Comparison of ENCODE assay signal across 28 cellular contexts in the genomic region with DNA sequence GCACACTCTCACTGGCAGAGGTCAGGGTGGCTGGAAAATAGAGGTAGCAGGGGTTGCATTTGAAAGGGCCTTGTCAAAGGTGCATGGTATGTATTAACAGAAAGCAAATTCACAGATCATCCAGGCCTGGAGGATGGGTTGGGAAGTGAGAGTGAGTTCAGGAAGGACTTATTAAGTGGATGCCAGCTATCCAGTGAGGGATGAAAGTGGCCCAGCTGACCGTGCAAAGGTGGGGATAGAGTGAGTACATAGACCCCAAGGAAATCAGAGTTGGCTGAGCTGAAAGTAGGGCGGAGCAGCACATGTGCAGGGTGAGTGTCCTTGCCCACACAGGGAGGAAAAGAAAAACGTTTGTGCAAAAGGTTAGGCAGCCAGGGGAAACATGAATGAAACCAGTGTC. TPM values are rescaled to one million over a fixed set of nuclear protein-coding genes. Genes with fewer than 3 reads are reported as not detected.
A peak's percentile ranks its signal among the peaks of the same experiment; 100 is the strongest.
DNase-seq lines count a peak whose midpoint lies in the region; ATAC-seq, FAIRE-seq and TF ChIP-seq lines count a peak whose summit lies in the region.
"Had no signal": no experiment of that assay in that cellular context is flagged by ENCODE, and none has a peak within 500 bp of the region (broad histone marks: within the 10 kb centered on the region; RNA-seq: fewer than 3 reads in every experiment).

No MANE protein-coding gene starts in this region.

- no CpG with 5 or more reads among the region's 3 CpGs for WGBS in H9 (ENCODE audit: extremely low coverage, insufficient read length, low lambda C conversion rate)
- WGBS in H1 (ENCODE audit: extremely low coverage in 1 of 2, insufficient coverage in 1 of 2, insufficient read length in 1 of 2, insufficient replicate concordance in 2 of 2, low coverage in 1 of 2, low lambda C conversion rate in 2 of 2, missing lambda C conversion rate in 1 of 2), 2 experiments: 66% methylated on average over 3 of the region's 3 CpGs; no CpG with 5 or more reads in 1 of the 2 experiments

- H2BK12ac ChIP-seq in H9 (ENCODE audit: insufficient read length, low read depth, low read length): no peak overlapping the region
- H2BK12ac ChIP-seq in H1 (ENCODE audit: low read depth, low read length): peak overlapping the region; percentile 56; the same call in 1 of the 2 replicates

- H3K9me3 ChIP-seq in H9 (ENCODE audit: control insufficient read depth, low read depth, low read length) (no peaks in the 10 kb centered on the region), H1 (ENCODE audit: insufficient read depth in 2 of 2, low read depth in 1 of 2, low read length in 1 of 2) (no peaks in the 10 kb centered on the region)
- H3K9me3 ChIP-seq: SJCRH30 had no signal

- no peak overlapping the region for H3K9ac ChIP-seq in H9 (ENCODE audit: extremely low read depth, insufficient read length, low read length)
- H3K9ac ChIP-seq in H1 (replicated peaks in 1 of 4; ENCODE audit: extremely low read depth in 1 of 4, low read depth in 3 of 4, low read length in 3 of 4): no peak overlapping the region

- H4K91ac ChIP-seq in H9 (ENCODE audit: insufficient read length, low read depth, low read length) (no peak overlapping the region), H1 (replicated peaks; ENCODE audit: insufficient read length, low read length) (no peak overlapping the region)

- H3K4me3 ChIP-seq in H1 (ENCODE audit: extremely low read depth in 1 of 4, insufficient read depth in 2 of 4, low read depth in 3 of 4, low read length in 4 of 4): no peak overlapping the region; a peak in 1 of 8 replicates
- H3K4me3 ChIP-seq: SJCRH30 had no signal

- H3K79me1 ChIP-seq in H9 (ENCODE audit: insufficient read depth, low read depth, low read length, poor library complexity, severe bottlenecking) (no peaks in the 10 kb centered on the region), H1 (ENCODE audit: low read depth, low read length) (0 out of 2 replicates have a peak, but pooled peaks cover 2% of the 10 kb centered on the region)

- H3K27me3 Mint-ChIP-seq in H9 (ENCODE audit: low read depth): no peaks in the 10 kb centered on the region

- H2BK15ac ChIP-seq in H9 (ENCODE audit: low read depth, low read length) (no peak overlapping the region), H1 (ENCODE audit: low read length) (peak overlapping the region; percentile 49; the same call in 1 of the 2 replicates)

- no peak for TF ChIP-seq RAD21 in H1 (IDR thresholded peaks at IDR 0.05 in 1 of 2, conservative IDR thresholded peaks at IDR 0.05 in 1 of 2; ENCODE audit: low read depth in 2 of 2, low read length in 2 of 2)

- H2BK5ac ChIP-seq in H9 (ENCODE audit: insufficient read length, low read length) (no peak overlapping the region), H1 (ENCODE audit: low read depth, low read length) (no peak overlapping the region)

- no peaks in the 10 kb centered on the region for H3K36me3 Mint-ChIP-seq in H9 (ENCODE audit: insufficient read depth in 1 of 3, low read depth in 3 of 3)
- H3K36me3 Mint-ChIP-seq in stimulated activated effector memory CD8-positive, alpha-beta T cell treated with anti-CD3 and anti-CD28 coated beads, Interleukin-12 subunit alpha, Interleukin-12 subunit beta, amount 100 ng/mL, for 72 hours: no peaks in the 10 kb centered on the region
- H3K36me3 Mint-ChIP-seq: CD8-positive, alpha-beta T cell had no signal

- H4K5ac ChIP-seq in H9 (ENCODE audit: insufficient read length, low read depth, low read length) (no peak overlapping the region), H1 (ENCODE audit: insufficient read length, low read depth, low read length) (no peak overlapping the region)

- POLR2A ChIA-PET in H1 (lab: Charles Lee; ENCODE audit: partially characterized antibody): no interaction called here

- H3K23ac ChIP-seq in H9 (ENCODE audit: insufficient read length, low read depth, low read length) (no peak overlapping the region), H1 (ENCODE audit: insufficient read length) (no peak overlapping the region)

- peak; percentile 55 for FAIRE-seq in H1 (lab: Jason Lieb, UNC)
- FAIRE-seq: D721Med, H54, HepG2 had no signal

- H3K9me3 Mint-ChIP-seq in H9: no peaks in the 10 kb centered on the region
- no peaks in the 10 kb centered on the region for H3K9me3 Mint-ChIP-seq in stimulated activated effector memory CD8-positive, alpha-beta T cell treated with anti-CD3 and anti-CD28 coated beads, Interleukin-12 subunit alpha, Interleukin-12 subunit beta, amount 100 ng/mL, for 72 hours
- H3K9me3 Mint-ChIP-seq: CD8-positive, alpha-beta T cell had no signal

- H2AFZ ChIP-seq in H9 (ENCODE audit: low read length): no peak overlapping the region
- H2AFZ ChIP-seq in H1 (ENCODE audit: low read length): 0 out of 2 replicates have a peak overlapping the region, but pooled peaks have one; percentile 10

- H3K27ac ChIP-seq in H9 (ENCODE audit: insufficient read length, low read depth, low read length): no peak overlapping the region
- H3K27ac ChIP-seq in H1 (ENCODE audit: low read depth, low read length): no peak overlapping the region
- H3K27ac ChIP-seq: HL-60, SJCRH30 had no signal

- CTCF ChIA-PET in H1 (lab: Charles Lee; ENCODE audit: partially characterized antibody): interaction anchor here (1.0 to 1.9 kb wide), 8 partner anchors 8 to 412 kb away, joined by 3 to 4 read pairs (median 3); a partner anchor contains a TSS

- H3K27ac Mint-ChIP-seq in H9: peak overlapping the region in 2 of 3 experiments; percentile 28 to 40; a peak in 1 of 7 replicates
- H3K27ac Mint-ChIP-seq in stimulated activated effector memory CD8-positive, alpha-beta T cell treated with anti-CD3 and anti-CD28 coated beads, Interleukin-12 subunit alpha, Interleukin-12 subunit beta, amount 100 ng/mL, for 72 hours: no peak overlapping the region
- H3K27ac Mint-ChIP-seq: CD8-positive, alpha-beta T cell had no signal

- no peak overlapping the region for H3K4me3 Mint-ChIP-seq in H9
- H3K4me3 Mint-ChIP-seq in stimulated activated effector memory CD8-positive, alpha-beta T cell treated with anti-CD3 and anti-CD28 coated beads, Interleukin-12 subunit alpha, Interleukin-12 subunit beta, amount 100 ng/mL, for 72 hours: no peak overlapping the region
- H3K4me3 Mint-ChIP-seq: CD8-positive, alpha-beta T cell had no signal

- no peak for TF ChIP-seq POLR2A in H1 (IDR thresholded peaks at IDR 0.05; ENCODE audit: control extremely low read depth in 1 of 2, low read depth in 2 of 2, low read length in 2 of 2)

- H3K14ac ChIP-seq in H9 (ENCODE audit: insufficient read depth, low read length) (no peak overlapping the region), H1 (ENCODE audit: insufficient read length) (no peak overlapping the region)

- H3K56ac ChIP-seq in H9 (ENCODE audit: insufficient read length, low read depth, low read length): no peak overlapping the region
- no peak overlapping the region for H3K56ac ChIP-seq in H1 (replicated peaks; ENCODE audit: insufficient read length, low read depth, low read length)

- H3K4me2 ChIP-seq in H9 (ENCODE audit: insufficient read depth, insufficient read length, low read length) (no peak overlapping the region), H1 (ENCODE audit: insufficient read depth in 1 of 2, low read depth in 2 of 2, low read length in 2 of 2) (peak overlapping the region in 1 of 2 experiments; percentile 44; a peak in 1 of 4 replicates)

- H4K20me1 ChIP-seq in H9 (ENCODE audit: control insufficient read depth, insufficient read depth, insufficient read length) (no peaks in the 10 kb centered on the region), H1 (replicated peaks in 1 of 2; ENCODE audit: control insufficient read depth in 1 of 2, insufficient read depth in 2 of 2, low read length in 2 of 2) (no peaks in the 10 kb centered on the region)

- TF ChIP-seq CTCF in H9 (conservative IDR thresholded peaks at IDR 0.05) (no peak), H1 (IDR thresholded peaks at IDR 0.05; ENCODE audit: control extremely low read depth in 1 of 3, insufficient read depth in 1 of 3, low read depth in 1 of 3, low read length in 3 of 3) (no peak)

- H2AK5ac ChIP-seq in H9 (ENCODE audit: insufficient read length, low read length): no peak overlapping the region
- no peak overlapping the region for H2AK5ac ChIP-seq in H1 (ENCODE audit: low read depth, low read length)

- H3K4me1 Mint-ChIP-seq in H9: peaks cover 24 to 30% of the 10 kb centered on the region in 2 experiments
- no peaks in the 10 kb centered on the region for H3K4me1 Mint-ChIP-seq in stimulated activated effector memory CD8-positive, alpha-beta T cell treated with anti-CD3 and anti-CD28 coated beads, Interleukin-12 subunit alpha, Interleukin-12 subunit beta, amount 100 ng/mL, for 72 hours

- TF ChIP-seq EP300 in H1 (IDR thresholded peaks at IDR 0.05; ENCODE audit: borderline replicate concordance in 1 of 2, low read depth in 2 of 2, low read length in 2 of 2): no peak

- H3K79me2 ChIP-seq in H9 (ENCODE audit: insufficient read depth, low read length) (no peaks in the 10 kb centered on the region), H1 (ENCODE audit: control insufficient read depth in 1 of 2, insufficient read depth in 2 of 2, low read length in 2 of 2) (no peaks in the 10 kb centered on the region)

- H2BK120ac ChIP-seq in H9 (ENCODE audit: low read depth, low read length, poor library complexity, severe bottlenecking) (no peak overlapping the region), H1 (replicated peaks; ENCODE audit: low read depth, low read length) (no peak overlapping the region)

- H2BK20ac ChIP-seq in H9 (ENCODE audit: low read depth, low read length, poor library complexity, severe bottlenecking) (no peak overlapping the region), H1 (ENCODE audit: low read length) (no peak overlapping the region)

- H3K4me1 ChIP-seq in H9 (ENCODE audit: insufficient read depth, low read length) (peaks cover 8% of the 10 kb centered on the region; the same call in 1 of the 2 replicates), H1 (replicated peaks in 1 of 4; ENCODE audit: control insufficient read depth in 3 of 4, insufficient read depth in 4 of 4, low read length in 3 of 4) (peaks cover 0 to 10% (median 4%) of the 10 kb centered on the region in 4 experiments; a peak in 5 of 7 replicates)
- H3K4me1 ChIP-seq: SJCRH30 had no signal

- H3K27me3 ChIP-seq in H9 (ENCODE audit: insufficient read depth, low read length) (no peaks in the 10 kb centered on the region), H1 (replicated peaks in 1 of 4; ENCODE audit: control insufficient read depth in 3 of 4, extremely low read depth in 1 of 4, insufficient read depth in 3 of 4, low read length in 3 of 4) (no peaks in the 10 kb centered on the region)
- H3K27me3 ChIP-seq: SJCRH30 had no signal

- H3K36me3 ChIP-seq in H1 (ENCODE audit: control insufficient read depth in 2 of 4, insufficient read depth in 4 of 4, low read length in 3 of 4): no peaks in the 10 kb centered on the region
- H3K36me3 ChIP-seq: SJCRH30 had no signal

- DNase-seq in H9 (no peak), H1 (ENCODE audit: low read depth in 1 of 2, low spot score in 2 of 2) (no peak), left kidney (ENCODE audit: low read depth, low spot score) (peak; percentile 52), pons (ENCODE audit: low spot score) (peak; percentile 16), NCI-H524 (lab: John Stamatoyannopoulos, UW) (no peak), NCI-H1092 (lab: John Stamatoyannopoulos, UW) (no peak), foreskin melanocyte (no peak)
- no peak for DNase-seq in stimulated activated effector memory CD8-positive, alpha-beta T cell treated with anti-CD3 and anti-CD28 coated beads, Interleukin-12 subunit alpha, Interleukin-12 subunit beta, amount 100 ng/mL, for 72 hours (ENCODE audit: low spot score in 2 of 2)
- DNase-seq: AML-193; C1 segment of cervical spinal cord; CD8-positive, alpha-beta T cell; DMS53; GDM1; KBM-7; MM.1S; NCI-H1048; NCI-H1436; NCI-H1930; NCI-H2227 treated with DMSO at 0.1 percent for 48 hours; NCI-H510A; NCI-H748 treated with DMSO at 0.1 percent for 48 hours; SJCRH30 had no signal

- no peak for ATAC-seq in stimulated activated effector memory CD8-positive, alpha-beta T cell treated with anti-CD3 and anti-CD28 coated beads, Interleukin-12 subunit alpha, Interleukin-12 subunit beta, amount 100 ng/mL, for 72 hours
- ATAC-seq: CD8-positive, alpha-beta T cell; HepG2; Panc1 had no signal

- H3K4ac ChIP-seq in H9 (ENCODE audit: low read depth, low read length) (no peak overlapping the region), H1 (replicated peaks; ENCODE audit: insufficient read length, low read depth, low read length) (no peak overlapping the region)

- H3K23me2 ChIP-seq in H9 (ENCODE audit: insufficient read length, low read depth, low read length, poor library complexity, severe bottlenecking) (no peaks in the 10 kb centered on the region), H1 (ENCODE audit: low read depth, low read length) (no peaks in the 10 kb centered on the region)

- H3K18ac ChIP-seq in H9 (ENCODE audit: insufficient read length, low read depth, low read length) (no peak overlapping the region), H1 (ENCODE audit: extremely low read depth, low read length) (peak overlapping the region; percentile 54; the same call in 1 of the 2 replicates)

- no peak overlapping the region for H3T11ph ChIP-seq in H9 (ENCODE audit: low read length)

- H4K8ac ChIP-seq in H9 (replicated peaks; ENCODE audit: insufficient read length, low read depth, low read length) (no peak overlapping the region), H1 (ENCODE audit: extremely low read depth, insufficient read depth, low read length) (no peak overlapping the region)

RNA-seq across cellular contexts. Expression of a gene that starts 58.1 kb away (rescaled TPM):
- 4.5 and 5.0 TPM in 2 replicates for total RNA-seq in H9 (2021)
- 10.5 and 12.7 TPM in 2 replicates for total RNA-seq in H1 (2021; fragmentation: NEBNext Ultra II Directional; extraction: Animal tissue kit (Norgen Biotek cat#: 25700))
- 2.9 and 5.8 TPM in 2 replicates for polyA plus RNA-seq in H1 (2011; rRNA removed)
- polyA plus RNA-seq in H1 (2011; cell fraction: cytosol; rRNA removed): 2.3 TPM
- 12.1 TPM for polyA plus RNA-seq in H1 (2011; cell fraction: nucleus; rRNA removed)
- 2.1 to 3.6 TPM (median 3.3 TPM) in 4 replicates for polyA plus RNA-seq in H1 (2012, experiment 1 of 2)
- polyA plus RNA-seq in H1 (2012, experiment 2 of 2): 1.0 TPM
- 6.3 TPM for polyA plus RNA-seq in H1 (2013, experiment 1 of 2)
- polyA plus RNA-seq in H1 (2013, experiment 2 of 2): 6.7 TPM
- 5.9 and 7.5 TPM in 2 replicates for polyA minus RNA-seq in H1 (2011; rRNA and poly(A)+ RNA removed)
- 5.1 TPM for polyA minus RNA-seq in H1 (2011; cell fraction: cytosol; rRNA and poly(A)+ RNA removed)
- polyA minus RNA-seq in H1 (2011; cell fraction: nucleus; rRNA and poly(A)+ RNA removed): 40.9 TPM
- total RNA-seq: CD8-positive, alpha-beta T cell; HepG2; HT-29; SJCRH30 had no signal
- polyA plus RNA-seq: HepG2 had no signal

Comparison
In these comparisons a context has a peak if more than half of its experiments do, and no peak if none do; other contexts are left out.
1. DNase-seq: peak in left kidney (single experiment) and pons (single experiment); none in H9 (single experiment), H1 (0 of 2), stimulated activated effector memory CD8-positive, alpha-beta T cell treated with anti-CD3 and anti-CD28 coated beads, Interleukin-12 subunit alpha, Interleukin-12 subunit beta, amount 100 ng/mL, for 72 hours (0 of 2), NCI-H524 (0 of 2), NCI-H1092 (single experiment) and foreskin melanocyte (single experiment).